ENCODE assay signal across 14 cellular contexts in the genomic region with DNA sequence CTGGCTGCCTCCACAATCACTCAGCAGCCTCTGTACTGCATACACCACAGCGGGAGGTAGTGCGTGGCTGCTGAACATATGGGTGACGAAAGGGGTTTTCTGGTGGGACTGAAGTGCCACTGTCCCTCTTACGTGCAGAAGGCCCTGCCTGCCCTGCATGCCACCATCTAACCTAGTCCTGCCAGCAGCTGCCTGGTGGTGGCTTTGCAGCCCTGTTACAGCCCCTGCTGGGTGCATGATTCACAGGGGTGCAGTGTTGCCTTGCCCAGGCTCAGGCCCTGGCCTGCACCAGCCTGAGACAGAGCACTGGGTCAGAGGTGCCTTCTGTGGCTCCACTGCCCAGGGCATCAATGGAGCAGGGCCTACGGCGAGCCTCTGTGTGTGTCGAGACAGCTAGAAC. TPM values are rescaled to one million over a fixed set of nuclear protein-coding genes. Genes with fewer than 3 reads are reported as not detected.
DNase-seq lines count a peak whose midpoint lies in the region; ATAC-seq and TF ChIP-seq lines count a peak whose summit lies in the region.
"Had no signal": no experiment of that assay in that cellular context is flagged by ENCODE, and none has a peak within 500 bp of the region (broad histone marks: within the 10 kb centered on the region; RNA-seq: fewer than 3 reads in every experiment).

No MANE protein-coding gene starts in this region.

- H4K91ac ChIP-seq in mesenchymal stem cell (ENCODE audit: low read length) = peak overlapping the region; percentile 16

- H3K4me2 ChIP-seq in BLaER1 = peak overlapping the region; percentile 29
- no peak overlapping the region for H3K4me2 ChIP-seq in mesenchymal stem cell (ENCODE audit: low read length, poor library complexity, severe bottlenecking)

- no peak overlapping the region for H2AK5ac ChIP-seq in mesenchymal stem cell (ENCODE audit: low read length, severe bottlenecking)

- no peaks in the 10 kb centered on the region for H3K27me3 ChIP-seq in BLaER1
- H3K27me3 ChIP-seq in mesenchymal stem cell (ENCODE audit: control insufficient read depth in 1 of 2, insufficient read depth in 1 of 2, low read length in 2 of 2) = no peaks in the 10 kb centered on the region
- no peaks in the 10 kb centered on the region for H3K27me3 ChIP-seq in MG63

- no peak for TF ChIP-seq CTCF in activated CD8-positive, alpha-beta T cell treated with anti-CD3 and anti-CD28 coated beads for 36 hours (IDR thresholded peaks at IDR 0.05)

- intact Hi-C loops in activated CD8-positive, alpha-beta T cell treated with anti-CD3 and anti-CD28 coated beads for 36 hours (cut with micrococcal nuclease) = no loop called here

- H3K4me3 ChIP-seq in BLaER1 = no peak overlapping the region
- H3K4me3 ChIP-seq in mesenchymal stem cell (ENCODE audit: insufficient read depth in 1 of 2, low read depth in 1 of 2, low read length in 2 of 2) = no peak overlapping the region
- no peak overlapping the region for H3K4me3 ChIP-seq in MG63

- DNase-seq in HT-29 (ENCODE audit: low spot score) (peak; percentile 74), mesenchymal stem cell (no peak), HuH-7 (ENCODE audit: low spot score) (no peak), MG63 (no peak)
- no peak for DNase-seq in activated CD8-positive, alpha-beta T cell treated with anti-CD3 and anti-CD28 coated beads for 36 hours
- DNase-seq: activated CD4-positive, alpha-beta T cell treated with anti-CD3 and anti-CD28 coated beads, Interleukin-2, amount 10 ng/mL, durations not matched to agents 7 days and 5 days; activated effector memory CD4-positive, alpha-beta T cell treated with anti-CD3 and anti-CD28 coated beads, Interleukin-2, amount 50 U/mL, for 16 hours; head of caudate nucleus; NCI-H1092 treated with DMSO at 0.1 percent for 48 hours; T-helper 17 cell; trophoblast cell had no signal

- H2BK12ac ChIP-seq in mesenchymal stem cell (ENCODE audit: low read length in 2 of 2) = peak overlapping the region in 1 of 2 experiments; percentile 23

- H3K27ac ChIP-seq in BLaER1 = peak overlapping the region; percentile 40; the same call in 1 of the 2 replicates
- no peak overlapping the region for H3K27ac ChIP-seq in mesenchymal stem cell (ENCODE audit: low read length, poor library complexity, severe bottlenecking)

- H3K4me1 Mint-ChIP-seq in activated CD8-positive, alpha-beta T cell treated with anti-CD3 and anti-CD28 coated beads for 36 hours (ENCODE audit: low read depth) = peaks cover 48% of the 10 kb centered on the region

- no peaks in the 10 kb centered on the region for H4K20me1 ChIP-seq in BLaER1

- H3K9ac ChIP-seq in BLaER1 (no peak overlapping the region), mesenchymal stem cell (ENCODE audit: low read length) (no peak overlapping the region)

- H3K4me1 ChIP-seq in BLaER1 = peaks cover 84% of the 10 kb centered on the region
- H3K4me1 ChIP-seq in mesenchymal stem cell (ENCODE audit: control insufficient read depth, insufficient read depth, low read depth, low read length) = peaks cover 22% of the 10 kb centered on the region

- H3K27me3 Mint-ChIP-seq in activated CD8-positive, alpha-beta T cell treated with anti-CD3 and anti-CD28 coated beads for 36 hours = no peaks in the 10 kb centered on the region
- H3K27me3 Mint-ChIP-seq: activated CD4-positive, alpha-beta T cell treated with anti-CD3 and anti-CD28 coated beads, Interleukin-2, amount 10 ng/mL, durations not matched to agents 7 days and 5 days; T-helper 17 cell had no signal

- no peak overlapping the region for H4K8ac ChIP-seq in mesenchymal stem cell (ENCODE audit: low read length)

- H3K36me3 ChIP-seq in BLaER1 (no peaks in the 10 kb centered on the region), mesenchymal stem cell (ENCODE audit: control insufficient read depth in 1 of 2, insufficient read depth in 2 of 2, low read depth in 1 of 2, low read length in 2 of 2) (no peaks in the 10 kb centered on the region), MG63 (no peaks in the 10 kb centered on the region)

- CTCF ChIA-PET in activated CD8-positive, alpha-beta T cell treated with anti-CD3 and anti-CD28 coated beads for 36 hours (lab: Charles Lee) = no interaction called here

- H3K9me3 ChIP-seq in BLaER1 (peaks cover 9% of the 10 kb centered on the region; the same call in 1 of the 2 replicates), mesenchymal stem cell (ENCODE audit: control insufficient read depth, low read length) (peaks cover 7% of the 10 kb centered on the region), MG63 (no peaks in the 10 kb centered on the region)

- no peak overlapping the region for H3K23ac ChIP-seq in mesenchymal stem cell (ENCODE audit: low read length in 2 of 2)

- POLR2A ChIA-PET in activated CD8-positive, alpha-beta T cell treated with anti-CD3 and anti-CD28 coated beads for 36 hours (lab: Charles Lee) = no interaction called here

- H2AFZ ChIP-seq in mesenchymal stem cell (ENCODE audit: low read depth, low read length) = no peak overlapping the region

- no peaks in the 10 kb centered on the region for H3K79me1 ChIP-seq in mesenchymal stem cell (replicated peaks; ENCODE audit: low read length, poor library complexity, severe bottlenecking)

- peak overlapping the region; percentile 44 for H3K27ac Mint-ChIP-seq in activated CD8-positive, alpha-beta T cell treated with anti-CD3 and anti-CD28 coated beads for 36 hours
- H3K27ac Mint-ChIP-seq: activated CD4-positive, alpha-beta T cell treated with anti-CD3 and anti-CD28 coated beads, Interleukin-2, amount 10 ng/mL, durations not matched to agents 7 days and 5 days; T-helper 17 cell had no signal

- no peak overlapping the region for H2BK5ac ChIP-seq in mesenchymal stem cell (ENCODE audit: low read depth, low read length, poor library complexity, severe bottlenecking)

- H3K14ac ChIP-seq in mesenchymal stem cell (ENCODE audit: low read length in 2 of 2) = peak overlapping the region in 1 of 2 experiments; percentile 89

- peak; percentile 31 for ATAC-seq in activated CD8-positive, alpha-beta T cell treated with anti-CD3 and anti-CD28 coated beads for 36 hours
- no peak for ATAC-seq in GM19328 (IDR thresholded peaks at IDR 0.05; ENCODE audit: unreplicated experiment)
- ATAC-seq in GM21515 (IDR thresholded peaks at IDR 0.05; ENCODE audit: unreplicated experiment) = no peak
- ATAC-seq: T-helper 17 cell had no signal

- peak overlapping the region in 1 of 2 experiments; percentile 65 for H3K18ac ChIP-seq in mesenchymal stem cell (ENCODE audit: low read depth in 1 of 2, low read length in 2 of 2)

- H3K4ac ChIP-seq in mesenchymal stem cell (ENCODE audit: low read depth in 1 of 2, low read length in 2 of 2) = no peak overlapping the region

- H2BK15ac ChIP-seq in mesenchymal stem cell (ENCODE audit: low read depth, poor library complexity, severe bottlenecking) = no peak overlapping the region

- no peaks in the 10 kb centered on the region for H3K36me3 Mint-ChIP-seq in activated CD8-positive, alpha-beta T cell treated with anti-CD3 and anti-CD28 coated beads for 36 hours (ENCODE audit: low read depth)

- H2BK120ac ChIP-seq in mesenchymal stem cell (ENCODE audit: low read depth, low read length) = no peak overlapping the region

- 97% methylated on average over 7 of the region's 7 CpGs for WGBS in mesenchymal stem cell

- no peaks in the 10 kb centered on the region for H3K9me3 Mint-ChIP-seq in activated CD8-positive, alpha-beta T cell treated with anti-CD3 and anti-CD28 coated beads for 36 hours
- H3K9me3 Mint-ChIP-seq: activated CD4-positive, alpha-beta T cell treated with anti-CD3 and anti-CD28 coated beads, Interleukin-2, amount 10 ng/mL, durations not matched to agents 7 days and 5 days had no signal

- no peak overlapping the region for H3K4me3 Mint-ChIP-seq in activated CD8-positive, alpha-beta T cell treated with anti-CD3 and anti-CD28 coated beads for 36 hours
- H3K4me3 Mint-ChIP-seq: activated CD4-positive, alpha-beta T cell treated with anti-CD3 and anti-CD28 coated beads, Interleukin-2, amount 10 ng/mL, durations not matched to agents 7 days and 5 days; T-helper 17 cell had no signal

RNA-seq across cellular contexts. Expression of gene SYPL1, which starts 50.1 kb away (rescaled TPM):
- total RNA-seq in HT-29 (2014; rRNA removed; shearing (Covaris generic)) = 33.1 and 48.0 TPM in 2 replicates
- 10 to 100 TPM; 40.1 to 44.6 TPM for total RNA-seq in activated CD8-positive, alpha-beta T cell treated with anti-CD3 and anti-CD28 coated beads for 36 hours
- 61.5 TPM for polyA plus RNA-seq in mesenchymal stem cell (2013, experiment 1 of 2)
- polyA plus RNA-seq in mesenchymal stem cell (2013, experiment 2 of 2) = 68.5 TPM
- 27.7 and 42.8 TPM in 2 replicates for total RNA-seq in MG63 (2014; rRNA removed; shearing (Covaris generic); ENCODE audit: low replicate concordance)
